Comparison of ENCODE assay signal across 33 cellular contexts in genomic region chr1:23684415-23684814, GRCh38. TPM values are rescaled to one million over a fixed set of nuclear protein-coding genes. Genes with fewer than 3 reads are reported as not detected.
DNase-seq lines count a peak whose midpoint lies in the region; ATAC-seq, FAIRE-seq and TF ChIP-seq lines count a peak whose summit lies in the region.
"Had no signal": no experiment of that assay in that cellular context is flagged by ENCODE, and none has a peak within 500 bp of the region (broad histone marks: within the 10 kb centered on the region; RNA-seq: fewer than 3 reads in every experiment).

No MANE protein-coding gene starts in this region.

- H3K4me3 ChIP-seq in HepG2 (replicated peaks in 1 of 3; ENCODE audit: insufficient read depth in 1 of 3, low read depth in 2 of 3, low read length in 3 of 3): no peak overlapping the region
- H3K4me3 ChIP-seq in right lobe of liver: no peak overlapping the region
- H3K4me3 ChIP-seq in GM12878: no peak overlapping the region
- no peak overlapping the region for H3K4me3 ChIP-seq in K562
- no peak overlapping the region for H3K4me3 ChIP-seq in osteoblast (ENCODE audit: insufficient read depth, low read length)
- H3K4me3 ChIP-seq: A549; BLaER1; BLaER1 treated with 17β-estradiol and CSF1 and Interleukin-3, amounts not matched to agents 10 nM and 100 nM had no signal

- 11% methylated on average over 2 of the region's 2 CpGs for WGBS in HepG2 (ENCODE audit: low lambda C conversion rate)
- 45% methylated on average over 2 of the region's 2 CpGs for WGBS in right lobe of liver (ENCODE audit: insufficient coverage, low coverage, low lambda C conversion rate, missing lambda C conversion rate)
- WGBS in GM12878 (ENCODE audit: insufficient coverage, insufficient replicate concordance, low lambda C conversion rate, missing lambda C conversion rate): 50% methylated on average over 2 of the region's 2 CpGs
- whole genome bisulfite sequencing in K562 (ENCODE audit: insufficient coverage, low coverage, missing lambda C conversion rate): 4% methylated on average over 2 of the region's 2 CpGs

- H2AFZ ChIP-seq in HepG2 (ENCODE audit: low read length): no peak overlapping the region
- no peak overlapping the region for H2AFZ ChIP-seq in GM12878 (ENCODE audit: control insufficient read depth, low read depth, low read length)
- H2AFZ ChIP-seq in K562 (ENCODE audit: low read depth, low read length): no peak overlapping the region
- no peak overlapping the region for H2AFZ ChIP-seq in osteoblast (ENCODE audit: low read length)

- no peak for TF ChIP-seq POLR2A in HepG2 (IDR thresholded peaks at IDR 0.05; ENCODE audit: insufficient read depth in 1 of 2, low read depth in 2 of 2, low read length in 2 of 2)
- no peak for TF ChIP-seq POLR2A in right lobe of liver (IDR thresholded peaks at IDR 0.05)
- no peak for TF ChIP-seq POLR2A in GM12878 (IDR thresholded peaks at IDR 0.05; ENCODE audit: low read depth, low read length)
- TF ChIP-seq POLR2A in K562 (conservative IDR thresholded peaks at IDR 0.05): no peak

- in situ Hi-C loops in HepG2 (cut with HindIII; ENCODE audit: extremely low pct_ligation_motif_present, low pct_unique_long_range_greater_than_20kb) (no loop called here), GM12878 (cut with MboI) (no loop called here), K562 (cut with MboI) (no loop called here)

- BruUV-seq in HepG2 (replicated peaks; lab: Mats Ljungman, UMichigan): no TSS peak
- no TSS peak for BruUV-seq in GM12878 (replicated peaks; lab: Mats Ljungman, UMichigan)
- no TSS peak for BruUV-seq in K562 (replicated peaks; lab: Mats Ljungman, UMichigan)

- no peak overlapping the region for H3K9ac ChIP-seq in HepG2 (ENCODE audit: insufficient read depth, low read depth, low read length)
- no peak overlapping the region for H3K9ac ChIP-seq in GM12878 (ENCODE audit: control insufficient read depth, insufficient read depth, low read length)
- no peak overlapping the region for H3K9ac ChIP-seq in K562 (ENCODE audit: insufficient read depth in 1 of 2, low read depth in 2 of 2, low read length in 2 of 2)
- H3K9ac ChIP-seq: BLaER1; BLaER1 treated with 17β-estradiol and CSF1 and Interleukin-3, amounts not matched to agents 10 nM and 100 nM had no signal

- FAIRE-seq in HepG2 (lab: Jason Lieb, UNC) (no peak), GM12878 (lab: Jason Lieb, UNC) (no peak), K562 (lab: Jason Lieb, UNC) (no peak)
- FAIRE-seq: A204.1, A549, D721Med had no signal

- DNase-seq in HepG2 (ENCODE audit: low spot score): no peak
- DNase-seq in right lobe of liver: no peak
- no peak for DNase-seq in GM12878 (ENCODE audit: low read depth, low spot score)
- DNase-seq in K562 (ENCODE audit: extremely low read depth in 1 of 4, low spot score in 3 of 4): no peak
- no peak for DNase-seq in osteoblast (ENCODE audit: insufficient read length, low spot score, missing footprints)
- DNase-seq: 8988T; ACHN; AML-193; BE2C; C1 segment of cervical spinal cord; Caco-2; Calu3; CD4-positive, alpha-beta memory T cell; CD4-positive, alpha-beta T cell; CD4-positive, CD25-positive, alpha-beta regulatory T cell; CD8-positive, alpha-beta memory T cell; CD8-positive, alpha-beta T cell; COR-L47; DMS 273 treated with DMSO at 0.1 percent for 48 hours; DMS153; DMS53; DMS79; DMS79 treated with DMSO at 0.1 percent for 48 hours; DND-41; EL had no signal

- H4K20me1 ChIP-seq in HepG2 (ENCODE audit: insufficient read depth, low read length) (no peaks in the 10 kb centered on the region), GM12878 (ENCODE audit: control insufficient read depth, insufficient read depth) (no peaks in the 10 kb centered on the region), K562 (replicated peaks; ENCODE audit: control insufficient read depth, insufficient read depth, low read length) (no peaks in the 10 kb centered on the region), osteoblast (ENCODE audit: insufficient read depth, low read length) (no peaks in the 10 kb centered on the region)
- H4K20me1 ChIP-seq: BLaER1; BLaER1 treated with 17β-estradiol and CSF1 and Interleukin-3, amounts not matched to agents 10 nM and 100 nM had no signal

- intact Hi-C loops in HepG2 (cut with micrococcal nuclease; ENCODE audit: unreplicated experiment) (no loop called here), right lobe of liver (cut with DNase I) (no loop called here), GM12878 (cut with micrococcal nuclease; ENCODE audit: unreplicated experiment) (loop anchor here (5.0 kb wide), 1 partner anchor 168 kb away; no protein-coding TSS in a partner anchor), K562 (cut with micrococcal nuclease) (no loop called here)

- no peak for TF ChIP-seq EP300 in HepG2 (IDR thresholded peaks at IDR 0.05; ENCODE audit: low read depth in 2 of 2, low read length in 2 of 2)
- TF ChIP-seq EP300 in HepG2 (CRISPR knock-in tag; IDR thresholded peaks at IDR 0.05; ENCODE audit: borderline replicate concordance): no peak
- no peak for TF ChIP-seq EP300 in GM12878 (IDR thresholded peaks at IDR 0.05; ENCODE audit: borderline replicate concordance in 1 of 2, control insufficient read depth in 1 of 2, low read depth in 2 of 2, low read length in 2 of 2)
- no peak for TF ChIP-seq EP300 in K562 (IDR thresholded peaks at IDR 0.05; ENCODE audit: low read length)

- no peak for TF ChIP-seq RAD21 in HepG2 (CRISPR knock-in tag; IDR thresholded peaks at IDR 0.05)
- no peak for TF ChIP-seq RAD21 in GM12878 (IDR thresholded peaks at IDR 0.05; ENCODE audit: insufficient read depth, low read depth, low read length)
- no peak for TF ChIP-seq RAD21 in K562 (CRISPR knock-in tag; conservative IDR thresholded peaks at IDR 0.05 in 1 of 2, IDR thresholded peaks at IDR 0.05 in 1 of 2)

- TF ChIP-seq CTCF in HepG2 (CRISPR knock-in tag; IDR thresholded peaks at IDR 0.05) (no peak), right lobe of liver (IDR thresholded peaks at IDR 0.05) (no peak), GM12878 (IDR thresholded peaks at IDR 0.05 in 2 of 3, conservative IDR thresholded peaks at IDR 0.05 in 1 of 3; ENCODE audit: control insufficient read depth in 2 of 3, extremely low read depth in 1 of 3, insufficient read depth in 1 of 3, low read depth in 3 of 3, low read length in 3 of 3) (no peak), K562 (IDR thresholded peaks at IDR 0.05 in 2 of 3, conservative IDR thresholded peaks at IDR 0.05 in 1 of 3; ENCODE audit: insufficient read depth in 2 of 3, low read depth in 1 of 3, low read length in 3 of 3) (no peak), osteoblast (IDR thresholded peaks at IDR 0.05; ENCODE audit: extremely low read depth, low read depth, low read length) (no peak)

- H3K36me3 ChIP-seq in HepG2 (replicated peaks in 1 of 2; ENCODE audit: control insufficient read depth in 1 of 2, insufficient read depth in 2 of 2, low read length in 2 of 2) (no peaks in the 10 kb centered on the region), right lobe of liver (no peaks in the 10 kb centered on the region), GM12878 (ENCODE audit: control insufficient read depth in 2 of 2, insufficient read depth in 2 of 2, low read length in 1 of 2) (no peaks in the 10 kb centered on the region), K562 (ENCODE audit: control insufficient read depth, insufficient read depth, low read length) (no peaks in the 10 kb centered on the region), osteoblast (ENCODE audit: insufficient read depth, low read length) (no peaks in the 10 kb centered on the region)
- H3K36me3 ChIP-seq: BE2C; BLaER1; BLaER1 treated with 17β-estradiol and CSF1 and Interleukin-3, amounts not matched to agents 10 nM and 100 nM had no signal

- no peaks in the 10 kb centered on the region for H3K4me1 ChIP-seq in HepG2 (ENCODE audit: insufficient read depth, low read length)
- H3K4me1 ChIP-seq in right lobe of liver: no peaks in the 10 kb centered on the region
- no peaks in the 10 kb centered on the region for H3K4me1 ChIP-seq in GM12878 (ENCODE audit: control insufficient read depth, insufficient read depth, low read length)
- peaks cover 5 to 6% of the 10 kb centered on the region in 2 experiments; a peak in 2 of 5 replicates for H3K4me1 ChIP-seq in K562 (replicated peaks in 1 of 2; ENCODE audit: control insufficient read depth in 2 of 2, insufficient read depth in 2 of 2, low read length in 2 of 2)
- H3K4me1 ChIP-seq in osteoblast (ENCODE audit: insufficient read depth, low read length): no peaks in the 10 kb centered on the region
- H3K4me1 ChIP-seq: A549; BE2C; BLaER1; BLaER1 treated with 17β-estradiol and CSF1 and Interleukin-3, amounts not matched to agents 10 nM and 100 nM; Caco-2 had no signal

- SMC1A ChIA-PET in GM12878 (lab: Charles Lee; ENCODE audit: uncharacterized antibody, unreplicated experiment): no interaction called here

- ATAC-seq in HepG2: no peak
- no peak for ATAC-seq in right lobe of liver
- ATAC-seq in GM12878: no peak
- ATAC-seq in K562: no peak
- ATAC-seq in HG03196 (IDR thresholded peaks at IDR 0.05; ENCODE audit: unreplicated experiment): no peak
- ATAC-seq: A549; CD8-positive, alpha-beta T cell had no signal

- H3K9me3 ChIP-seq in HepG2 (ENCODE audit: low read length) (no peaks in the 10 kb centered on the region), right lobe of liver (no peaks in the 10 kb centered on the region), GM12878 (replicated peaks; ENCODE audit: control insufficient read depth, insufficient read depth, low read length) (no peaks in the 10 kb centered on the region), K562 (replicated peaks; ENCODE audit: control insufficient read depth, insufficient read depth, low read depth, low read length) (no peaks in the 10 kb centered on the region), osteoblast (ENCODE audit: low read depth, low read length) (no peaks in the 10 kb centered on the region)
- H3K9me3 ChIP-seq: A549, BE2C, Caco-2 had no signal

- CTCF ChIA-PET in HepG2 (lab: Yijun Ruan, JAX; ENCODE audit: low intra/inter-chr PET ratio, low total read pairs): no interaction called here
- CTCF ChIA-PET in GM12878 (lab: Yijun Ruan, JAX): interaction anchor here (0.7 to 1.7 kb wide), 2 partner anchors 12 to 87 kb away, joined by 3 to 5 read pairs; no protein-coding TSS in a partner anchor
- CTCF ChIA-PET in K562 (lab: Yijun Ruan, JAX; ENCODE audit: low intra/inter-chr PET ratio): no interaction called here

- RAD21 ChIA-PET in GM12878 (lab: Charles Lee; ENCODE audit: unreplicated experiment): no interaction called here

- H3K27me3 ChIP-seq in HepG2 (ENCODE audit: control insufficient read depth in 1 of 2, insufficient read depth in 2 of 2, low read length in 2 of 2) (peaks cover 0 to 3% of the 10 kb centered on the region in 2 experiments; a peak in 1 of 5 replicates), right lobe of liver (no peaks in the 10 kb centered on the region), GM12878 (replicated peaks in 1 of 2; ENCODE audit: control insufficient read depth in 2 of 2, insufficient read depth in 2 of 2, low read length in 1 of 2) (no peaks in the 10 kb centered on the region; a peak in 1 of 4 replicates), K562 (ENCODE audit: control insufficient read depth in 2 of 2, insufficient read depth in 2 of 2, low read length in 2 of 2) (peaks cover 16 to 21% of the 10 kb centered on the region in 2 experiments), osteoblast (ENCODE audit: insufficient read depth, low read length) (peaks cover 8% of the 10 kb centered on the region)
- H3K27me3 ChIP-seq: BE2C; BLaER1; BLaER1 treated with 17β-estradiol and CSF1 and Interleukin-3, amounts not matched to agents 10 nM and 100 nM had no signal

- no peak overlapping the region for H3K4me2 ChIP-seq in HepG2 (ENCODE audit: low read depth, low read length)
- no peak overlapping the region for H3K4me2 ChIP-seq in GM12878 (ENCODE audit: control insufficient read depth, insufficient read depth)
- H3K4me2 ChIP-seq in K562 (ENCODE audit: insufficient read depth, low read length): no peak overlapping the region
- no peak overlapping the region for H3K4me2 ChIP-seq in osteoblast (ENCODE audit: insufficient read depth, low read length)
- H3K4me2 ChIP-seq: A549; BLaER1; BLaER1 treated with 17β-estradiol and CSF1 and Interleukin-3, amounts not matched to agents 10 nM and 100 nM had no signal

- POLR2A ChIA-PET in HepG2 (lab: Yijun Ruan, JAX) (no interaction called here), GM12878 (lab: Charles Lee) (no interaction called here), K562 (lab: Yijun Ruan, JAX) (no interaction called here)

- no peaks in the 10 kb centered on the region for H3K9me1 ChIP-seq in K562 (ENCODE audit: control insufficient read depth, insufficient read depth, low read length)

- no peak overlapping the region for H3K27ac ChIP-seq in HepG2 (ENCODE audit: extremely low read length, insufficient read depth, low read length)
- H3K27ac ChIP-seq in right lobe of liver: no peak overlapping the region
- no peak overlapping the region for H3K27ac ChIP-seq in GM12878 (ENCODE audit: control insufficient read depth, insufficient read depth)
- H3K27ac ChIP-seq in K562 (ENCODE audit: extremely low read depth, low read depth, low read length): no peak overlapping the region
- H3K27ac ChIP-seq in osteoblast (ENCODE audit: low read depth, low read length): no peak overlapping the region
- H3K27ac ChIP-seq: 22Rv1; A549; BLaER1; BLaER1 treated with 17β-estradiol and CSF1 and Interleukin-3, amounts not matched to agents 10 nM and 100 nM; C4-2B had no signal

- no peaks in the 10 kb centered on the region for H3K79me2 ChIP-seq in HepG2 (ENCODE audit: insufficient read depth, low read length)
- H3K79me2 ChIP-seq in GM12878 (ENCODE audit: control insufficient read depth, insufficient read depth, low read length): no peaks in the 10 kb centered on the region
- H3K79me2 ChIP-seq in K562 (ENCODE audit: control insufficient read depth, insufficient read depth, low read length): no peaks in the 10 kb centered on the region
- H3K79me2 ChIP-seq in osteoblast (ENCODE audit: insufficient read depth, low read length): no peaks in the 10 kb centered on the region

RNA-seq across cellular contexts. Expression of gene RPL11, which starts 7.2 kb away (rescaled TPM):
- total RNA-seq in HepG2 (2016; rRNA removed; fragmentation: Illumina TruSeq; extraction: Trizol) (2,010 and 2,638 TPM in 2 replicates), right lobe of liver (100 to 1,000 TPM; 341 to 471 (median 405) TPM), GM12878 (2014; rRNA removed) (2,159 and 2,394 TPM in 2 replicates), GM12878 (2014; rRNA removed; fragmentation: Illumina TruSeq; extraction: Trizol) (3,824 and 3,837 TPM in 2 replicates), GM12878 (2021) (1,753 and 1,779 TPM in 2 replicates), K562 (2014; rRNA removed) (3,111 and 3,495 TPM in 2 replicates), K562 (2014; rRNA removed; fragmentation: Illumina TruSeq; extraction: Trizol) (3,683 and 3,950 TPM in 2 replicates), K562 (2015; rRNA removed; fragmentation: Illumina TruSeq; extraction: Trizol) (3,549 and 3,642 TPM in 2 replicates), K562 (2021) (1,751 and 1,781 TPM in 2 replicates), osteoblast (606 and 693 TPM in 2 replicates)
- total RNA-seq in HepG2 (2016; cell fraction: cytosol; rRNA removed; fragmentation: Illumina TruSeq; extraction: Trizol; ENCODE audit: low read depth): 1,858 and 2,176 TPM in 2 replicates
- 2,021 and 2,756 TPM in 2 replicates for total RNA-seq in HepG2 (2016; cell fraction: insoluble cytoplasmic fraction; rRNA removed; fragmentation: Illumina TruSeq; extraction: Trizol)
- 3,644 and 4,048 TPM in 2 replicates for total RNA-seq in HepG2 (2016; cell fraction: membrane; rRNA removed; fragmentation: Illumina TruSeq; extraction: Trizol)
- total RNA-seq in HepG2 (2016; cell fraction: nucleus; rRNA removed; fragmentation: Illumina TruSeq; extraction: Trizol): 641 and 715 TPM in 2 replicates
- polyA plus RNA-seq in HepG2 (2011; rRNA removed) (1,552 and 1,682 TPM in 2 replicates), GM12878 (2011; rRNA removed) (2,789 and 3,603 TPM in 2 replicates), GM12878 (2014; fragmentation: Illumina TruSeq; extraction: Trizol) (4,611 and 5,379 TPM in 2 replicates), GM12878 (2014; fragmentation: Nextera tagmentation; extraction: Ambion mirVana) (1,000 to 10,000 TPM; 2,510 to 2,532 TPM), GM12878 (2014; rRNA removed) (3,466 and 3,676 TPM in 2 replicates), GM12878 (2016; fragmentation: Nextera tagmentation; extraction: Ambion mirVana) (1,000 to 10,000 TPM in 1 of 2 experiments, 100 to 1,000 TPM in 1; 968 to 1,082 TPM), K562 (2011; rRNA removed) (2,818 and 2,821 TPM in 2 replicates), K562 (2014; fragmentation: Illumina TruSeq; extraction: Trizol) (3,852 and 4,443 TPM in 2 replicates), K562 (2014; fragmentation: Nextera tagmentation; extraction: Ambion mirVana) (1,000 to 10,000 TPM; 2,542 to 2,758 TPM), K562 (2014; rRNA removed) (4,338 and 4,526 TPM in 2 replicates)
- 1,274 and 1,563 TPM in 2 replicates for polyA plus RNA-seq in HepG2 (2011; cell fraction: cytosol; rRNA removed)
- 268 and 378 TPM in 2 replicates for polyA plus RNA-seq in HepG2 (2011; cell fraction: nucleus; rRNA removed)
- polyA plus RNA-seq in HepG2 (2012): 3,472 and 3,503 TPM in 2 replicates
- polyA plus RNA-seq in HepG2 (2016; cell fraction: cytosol; fragmentation: Illumina TruSeq; extraction: Trizol; ENCODE audit: low read depth): 3,344 and 3,698 TPM in 2 replicates
- polyA plus RNA-seq in HepG2 (2016; cell fraction: insoluble cytoplasmic fraction; fragmentation: Illumina TruSeq; extraction: Trizol; ENCODE audit: low read depth): 3,158 and 3,586 TPM in 2 replicates
- 4,657 and 4,799 TPM in 2 replicates for polyA plus RNA-seq in HepG2 (2016; cell fraction: membrane; fragmentation: Illumina TruSeq; extraction: Trizol; ENCODE audit: low read depth)
- 1,462 and 1,519 TPM in 2 replicates for polyA plus RNA-seq in HepG2 (2016; cell fraction: nucleus; fragmentation: Illumina TruSeq; extraction: Trizol; ENCODE audit: insufficient read depth, low read depth)
- polyA minus RNA-seq in HepG2 (2011; rRNA and poly(A)+ RNA removed; ENCODE audit: low replicate concordance): 334 and 786 TPM in 2 replicates
- 353 and 418 TPM in 2 replicates for polyA minus RNA-seq in HepG2 (2011; cell fraction: cytosol; rRNA and poly(A)+ RNA removed)
- polyA minus RNA-seq in HepG2 (2011; cell fraction: nucleus; rRNA and poly(A)+ RNA removed): 166 and 250 TPM in 2 replicates
- 191 and 232 TPM in 2 replicates for total RNA-seq in GM12878 (2013; cell fraction: nucleolus; rRNA removed)
- polyA plus RNA-seq in GM12878 (2011; ENCODE audit: low read depth): 9,950 TPM
- 1,357 and 1,376 TPM in 2 replicates for polyA plus RNA-seq in GM12878 (2011; cell fraction: cytosol; rRNA removed)
- 510 and 599 TPM in 2 replicates for polyA plus RNA-seq in GM12878 (2011; cell fraction: nucleus; rRNA removed)
- polyA plus RNA-seq in GM12878 (2012): 5,396 and 6,845 TPM in 2 replicates
- polyA minus RNA-seq in GM12878 (2011; rRNA and poly(A)+ RNA removed): 658 and 753 TPM in 2 replicates
- polyA minus RNA-seq in GM12878 (2011; cell fraction: cytosol; rRNA and poly(A)+ RNA removed): 378 and 399 TPM in 2 replicates
- polyA minus RNA-seq in GM12878 (2011; cell fraction: nucleus; rRNA and poly(A)+ RNA removed): 128 and 191 TPM in 2 replicates
- 326 and 345 TPM in 2 replicates for total RNA-seq in K562 (2011; cell fraction: chromatin; rRNA removed; ENCODE audit: low replicate concordance)
- total RNA-seq in K562 (2011; cell fraction: nucleolus; rRNA removed): 341 and 370 TPM in 2 replicates
- 557 and 1,073 TPM in 2 replicates for total RNA-seq in K562 (2011; cell fraction: nucleoplasm; rRNA removed)
- 831 and 2,063 TPM in 2 replicates for polyA plus RNA-seq in K562 (2011; cell fraction: cytosol; rRNA removed)
- polyA plus RNA-seq in K562 (2011; cell fraction: nucleus; rRNA removed): 469 and 968 TPM in 2 replicates
- 3,491 and 4,910 TPM in 2 replicates for polyA plus RNA-seq in K562 (2012)
- 1,269 and 1,421 TPM in 2 replicates for polyA minus RNA-seq in K562 (2011; rRNA and poly(A)+ RNA removed)
- polyA minus RNA-seq in K562 (2011; cell fraction: cytosol; rRNA and poly(A)+ RNA removed): 631 and 637 TPM in 2 replicates
- 128 and 273 TPM in 2 replicates for polyA minus RNA-seq in K562 (2011; cell fraction: nucleus; rRNA and poly(A)+ RNA removed)

RNA-seq across cellular contexts. Expression of gene ELOA, which starts 58.9 kb away (rescaled TPM):
- total RNA-seq in HepG2 (2016; rRNA removed; fragmentation: Illumina TruSeq; extraction: Trizol): 28.5 and 36.3 TPM in 2 replicates
- total RNA-seq in HepG2 (2016; cell fraction: cytosol; rRNA removed; fragmentation: Illumina TruSeq; extraction: Trizol; ENCODE audit: low read depth): 7.3 and 7.8 TPM in 2 replicates
- 27.5 and 30.2 TPM in 2 replicates for total RNA-seq in HepG2 (2016; cell fraction: insoluble cytoplasmic fraction; rRNA removed; fragmentation: Illumina TruSeq; extraction: Trizol)
- 23.8 and 29.0 TPM in 2 replicates for total RNA-seq in HepG2 (2016; cell fraction: membrane; rRNA removed; fragmentation: Illumina TruSeq; extraction: Trizol)
- total RNA-seq in HepG2 (2016; cell fraction: nucleus; rRNA removed; fragmentation: Illumina TruSeq; extraction: Trizol): 16.4 and 21.2 TPM in 2 replicates
- polyA plus RNA-seq in HepG2 (2011; rRNA removed): 14.2 and 14.8 TPM in 2 replicates
- 9.6 and 12.3 TPM in 2 replicates for polyA plus RNA-seq in HepG2 (2011; cell fraction: cytosol; rRNA removed)
- 10.0 and 12.4 TPM in 2 replicates for polyA plus RNA-seq in HepG2 (2011; cell fraction: nucleus; rRNA removed)
- 16.3 and 19.1 TPM in 2 replicates for polyA plus RNA-seq in HepG2 (2012)
- 11.2 and 13.3 TPM in 2 replicates for polyA plus RNA-seq in HepG2 (2016; cell fraction: cytosol; fragmentation: Illumina TruSeq; extraction: Trizol; ENCODE audit: low read depth)
- 33.1 and 41.5 TPM in 2 replicates for polyA plus RNA-seq in HepG2 (2016; cell fraction: insoluble cytoplasmic fraction; fragmentation: Illumina TruSeq; extraction: Trizol; ENCODE audit: low read depth)
- polyA plus RNA-seq in HepG2 (2016; cell fraction: membrane; fragmentation: Illumina TruSeq; extraction: Trizol; ENCODE audit: low read depth): 21.3 and 28.9 TPM in 2 replicates
- 32.1 and 36.1 TPM in 2 replicates for polyA plus RNA-seq in HepG2 (2016; cell fraction: nucleus; fragmentation: Illumina TruSeq; extraction: Trizol; ENCODE audit: insufficient read depth, low read depth)
- polyA minus RNA-seq in HepG2 (2011; rRNA and poly(A)+ RNA removed; ENCODE audit: low replicate concordance): 9.7 and 21.5 TPM in 2 replicates
- polyA minus RNA-seq in HepG2 (2011; cell fraction: cytosol; rRNA and poly(A)+ RNA removed): 18.6 and 21.7 TPM in 2 replicates
- polyA minus RNA-seq in HepG2 (2011; cell fraction: nucleus; rRNA and poly(A)+ RNA removed): 12.0 and 20.3 TPM in 2 replicates
- 10 to 100 TPM; 21.1 to 42.2 (median 36.1) TPM for total RNA-seq in right lobe of liver
- 28.4 and 30.8 TPM in 2 replicates for total RNA-seq in GM12878 (2013; cell fraction: nucleolus; rRNA removed)
- 31.3 and 31.8 TPM in 2 replicates for total RNA-seq in GM12878 (2014; rRNA removed)
- total RNA-seq in GM12878 (2014; rRNA removed; fragmentation: Illumina TruSeq; extraction: Trizol): 44.2 and 47.9 TPM in 2 replicates
- 46.2 and 46.6 TPM in 2 replicates for total RNA-seq in GM12878 (2021)
- 17.7 TPM for polyA plus RNA-seq in GM12878 (2011; ENCODE audit: low read depth)
- polyA plus RNA-seq in GM12878 (2011; rRNA removed): 23.5 and 25.7 TPM in 2 replicates
- 15.8 and 16.9 TPM in 2 replicates for polyA plus RNA-seq in GM12878 (2011; cell fraction: cytosol; rRNA removed)
- 24.1 and 27.3 TPM in 2 replicates for polyA plus RNA-seq in GM12878 (2011; cell fraction: nucleus; rRNA removed)
- polyA plus RNA-seq in GM12878 (2012): 26.6 and 26.9 TPM in 2 replicates
- polyA plus RNA-seq in GM12878 (2014; fragmentation: Illumina TruSeq; extraction: Trizol): 56.4 and 63.3 TPM in 2 replicates
- 10 to 100 TPM; 20.1 to 24.8 TPM for polyA plus RNA-seq in GM12878 (2014; fragmentation: Nextera tagmentation; extraction: Ambion mirVana)
- polyA plus RNA-seq in GM12878 (2014; rRNA removed): 30.8 and 33.4 TPM in 2 replicates
- polyA plus RNA-seq in GM12878 (2016; fragmentation: Nextera tagmentation; extraction: Ambion mirVana): 10 to 100 TPM; 57.7 to 63.6 TPM
- 16.8 and 18.0 TPM in 2 replicates for polyA minus RNA-seq in GM12878 (2011; rRNA and poly(A)+ RNA removed)
- 13.8 and 16.6 TPM in 2 replicates for polyA minus RNA-seq in GM12878 (2011; cell fraction: cytosol; rRNA and poly(A)+ RNA removed)
- 8.3 and 14.5 TPM in 2 replicates for polyA minus RNA-seq in GM12878 (2011; cell fraction: nucleus; rRNA and poly(A)+ RNA removed)
- total RNA-seq in K562 (2011; cell fraction: chromatin; rRNA removed; ENCODE audit: low replicate concordance): 40.0 and 60.8 TPM in 2 replicates
- total RNA-seq in K562 (2011; cell fraction: nucleolus; rRNA removed): 22.4 and 23.7 TPM in 2 replicates
- total RNA-seq in K562 (2011; cell fraction: nucleoplasm; rRNA removed): 31.1 and 33.1 TPM in 2 replicates
- 61.3 and 70.8 TPM in 2 replicates for total RNA-seq in K562 (2014; rRNA removed)
- total RNA-seq in K562 (2014; rRNA removed; fragmentation: Illumina TruSeq; extraction: Trizol): 74.1 and 75.8 TPM in 2 replicates
- total RNA-seq in K562 (2015; rRNA removed; fragmentation: Illumina TruSeq; extraction: Trizol): 77.6 and 80.0 TPM in 2 replicates
- total RNA-seq in K562 (2021): 66.6 and 70.8 TPM in 2 replicates
- 29.7 and 33.3 TPM in 2 replicates for polyA plus RNA-seq in K562 (2011; rRNA removed)
- 13.9 and 14.8 TPM in 2 replicates for polyA plus RNA-seq in K562 (2011; cell fraction: cytosol; rRNA removed)
- 24.7 and 25.8 TPM in 2 replicates for polyA plus RNA-seq in K562 (2011; cell fraction: nucleus; rRNA removed)
- 28.7 and 53.0 TPM in 2 replicates for polyA plus RNA-seq in K562 (2012)
- 80.6 and 98.6 TPM in 2 replicates for polyA plus RNA-seq in K562 (2014; fragmentation: Illumina TruSeq; extraction: Trizol)
- polyA plus RNA-seq in K562 (2014; fragmentation: Nextera tagmentation; extraction: Ambion mirVana): 10 to 100 TPM; 31.9 to 53.6 TPM
- polyA plus RNA-seq in K562 (2014; rRNA removed): 44.4 and 48.7 TPM in 2 replicates
- 35.1 and 35.7 TPM in 2 replicates for polyA minus RNA-seq in K562 (2011; rRNA and poly(A)+ RNA removed)
- 25.7 and 34.4 TPM in 2 replicates for polyA minus RNA-seq in K562 (2011; cell fraction: cytosol; rRNA and poly(A)+ RNA removed)
- 10.5 and 19.7 TPM in 2 replicates for polyA minus RNA-seq in K562 (2011; cell fraction: nucleus; rRNA and poly(A)+ RNA removed)
- total RNA-seq in osteoblast: 41.5 and 42.0 TPM in 2 replicates

Comparison
In these comparisons a context has a peak if more than half of its experiments do, and no peak if none do; other contexts are left out.
1. Of the 241 proteins assayed by ChIP-seq in both HepG2 and K562: peak only in HepG2: CHD4; only in K562: ADNP, HDAC2, KDM1A and PHF20; in both: none; in neither: 236.